8 cellular contexts compared by ENCODE assay signal in the genomic region with DNA sequence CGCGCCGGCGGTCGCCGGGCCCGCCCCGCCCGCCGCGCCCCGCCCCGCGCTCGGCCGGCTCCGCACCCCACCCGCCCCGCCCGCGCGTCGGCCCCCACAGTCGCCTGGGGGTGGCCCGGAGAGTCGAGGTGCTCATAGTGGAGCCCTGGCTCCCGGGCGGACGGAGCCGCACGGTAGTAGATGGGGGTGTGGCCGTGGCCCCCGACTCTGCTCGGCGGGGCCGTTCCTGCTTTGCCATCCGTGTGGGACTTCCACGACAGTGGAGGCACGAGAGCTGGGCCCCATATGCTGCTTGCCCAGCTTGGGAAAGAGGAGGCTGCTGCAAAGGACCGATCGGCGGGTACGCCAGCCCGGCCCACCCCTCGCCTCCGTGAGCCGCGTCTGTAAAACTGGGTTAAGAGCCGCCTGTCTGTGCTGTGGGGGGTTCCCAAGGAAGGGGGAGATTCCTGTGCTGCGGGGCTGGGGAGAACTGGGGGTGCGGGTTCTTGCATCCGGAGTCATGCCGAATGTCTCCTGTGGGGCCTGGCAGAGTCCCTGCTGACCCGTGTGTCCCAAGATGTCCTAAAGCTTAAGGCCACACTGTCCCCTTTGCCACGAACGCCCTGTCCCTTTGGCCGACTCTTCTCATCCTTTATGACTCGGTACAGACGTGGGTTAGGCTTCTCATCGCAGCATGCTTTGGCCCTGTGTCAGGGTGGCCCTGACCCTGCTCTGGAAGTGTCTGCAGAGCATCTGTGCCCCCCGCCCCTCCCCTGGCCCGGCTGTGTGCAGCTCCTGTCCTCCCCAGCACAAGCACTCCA. TPM values are rescaled to one million over a fixed set of nuclear protein-coding genes. Genes with fewer than 3 reads are reported as not detected.
A peak's percentile ranks its signal among the peaks of the same experiment; 100 is the strongest.
DNase-seq lines count a peak whose midpoint lies in the region; ATAC-seq and TF ChIP-seq lines count a peak whose summit lies in the region.

A gene (plus strand): TSS at position 70 of the 800 bp plus-strand sequence. CDS start 12,639 bp downstream, outside the sequence.

- H3K4me1 Mint-ChIP-seq in T-helper 17 cell, result peaks cover 40% of the 10 kb centered on the region
- H3K4me1 Mint-ChIP-seq in effector memory CD8-positive, alpha-beta T cell (ENCODE audit: low read depth in 2 of 2), result peaks cover 30 to 49% of the 10 kb centered on the region in 2 donors
- H3K4me1 Mint-ChIP-seq in nephron progenitor cell, result peaks cover 39% of the 10 kb centered on the region

- H3K27ac Mint-ChIP-seq in T-helper 17 cell, result peak within 1 kb of the TSS; percentile 90
- peak within 1 kb of the TSS; percentile 87 to 91 for H3K27ac Mint-ChIP-seq in effector memory CD8-positive, alpha-beta T cell
- H3K27ac Mint-ChIP-seq in nephron progenitor cell, result peak within 1 kb of the TSS; percentile 39

- no peaks in the 10 kb centered on the region for H3K9me3 Mint-ChIP-seq in effector memory CD8-positive, alpha-beta T cell
- H3K9me3 Mint-ChIP-seq in nephron progenitor cell, result no peaks in the 10 kb centered on the region

- TF ChIP-seq POLR2A in erythroblast (IDR thresholded peaks at IDR 0.05; ENCODE audit: low read length), result no peak

- peak within 1 kb of the TSS; percentile 93 for H3K4me3 Mint-ChIP-seq in T-helper 17 cell
- peak within 1 kb of the TSS; percentile 92 to 95 for H3K4me3 Mint-ChIP-seq in effector memory CD8-positive, alpha-beta T cell
- H3K4me3 Mint-ChIP-seq in nephron progenitor cell, result peak within 1 kb of the TSS; percentile 82

- ATAC-seq in GM19463 (IDR thresholded peaks at IDR 0.05; ENCODE audit: unreplicated experiment) (peak; percentile 8), T-helper 17 cell (peak; percentile 73)
- ATAC-seq in effector memory CD8-positive, alpha-beta T cell (replicated peaks), result peak; percentile 63

- H3K36me3 Mint-ChIP-seq in T-helper 17 cell (ENCODE audit: low read depth), result peaks cover 3% of the 10 kb centered on the region
- peaks cover 30% of the 10 kb centered on the region for H3K36me3 Mint-ChIP-seq in effector memory CD8-positive, alpha-beta T cell (ENCODE audit: insufficient read depth)
- H3K36me3 Mint-ChIP-seq in nephron progenitor cell (ENCODE audit: low read depth), result no peaks in the 10 kb centered on the region

- no peaks in the 10 kb centered on the region for H3K9me3 ChIP-seq in T-helper 17 cell (ENCODE audit: control insufficient read depth, low read length, poor library complexity, severe bottlenecking)

- no peak for TF ChIP-seq CTCF in nephron progenitor cell (IDR thresholded peaks at IDR 0.05)

- DNase-seq in T-helper 17 cell (peak; percentile 59 to 71 (median 60)), nephron progenitor cell (no peak), erythroblast (lab: John Stamatoyannopoulos, UW) (no peak), GDM1 (lab: John Stamatoyannopoulos, UW) (no peak), GM03348 (ENCODE audit: low spot score) (no peak)
- DNase-seq in effector memory CD8-positive, alpha-beta T cell, result peak; percentile 56 to 64 (median 63)
- DNase-seq in stimulated activated CD4-positive, alpha-beta T cell treated with anti-CD3 and anti-CD28 coated beads, Interleukin-12 subunit alpha, Interleukin-12 subunit beta, amount 100 ng/mL, for 4 hours, result no peak

- H3K27me3 Mint-ChIP-seq in T-helper 17 cell, result no peaks in the 10 kb centered on the region
- H3K27me3 Mint-ChIP-seq in effector memory CD8-positive, alpha-beta T cell, result no peaks in the 10 kb centered on the region
- peaks cover 41% of the 10 kb centered on the region for H3K27me3 Mint-ChIP-seq in nephron progenitor cell (ENCODE audit: low read depth, poor library complexity)

RNA-seq across cellular contexts. Expression of the gene that starts here (rescaled TPM):
- 1 to 10 TPM; 1.4 to 2.7 TPM for total RNA-seq in T-helper 17 cell

Comparison
In these comparisons a context has a peak if more than half of its experiments do, and no peak if none do; other contexts are left out.
1. ATAC-seq: peak in every context shown above with its lines; median percentile 73 in T-helper 17 cell; 63 in effector memory CD8-positive, alpha-beta T cell; 8 in GM19463.
2. DNase-seq: peak in T-helper 17 cell (3 of 3) and effector memory CD8-positive, alpha-beta T cell (3 of 3); none in nephron progenitor cell (single experiment), erythroblast (0 of 2), GDM1 (single experiment), GM03348 (single experiment) and stimulated activated CD4-positive, alpha-beta T cell treated with anti-CD3 and anti-CD28 coated beads, Interleukin-12 subunit alpha, Interleukin-12 subunit beta, amount 100 ng/mL, for 4 hours (single experiment).
3. H3K27ac Mint-ChIP-seq: peak in every context shown above with its lines; median percentile 90 in T-helper 17 cell; 89 in effector memory CD8-positive, alpha-beta T cell; 39 in nephron progenitor cell.
4. Peak in every context shown above with its lines, with median percentiles within 50 percentile points of each other: H3K4me3 Mint-ChIP-seq.